9 cellular contexts compared by ENCODE assay signal in the genomic region with DNA sequence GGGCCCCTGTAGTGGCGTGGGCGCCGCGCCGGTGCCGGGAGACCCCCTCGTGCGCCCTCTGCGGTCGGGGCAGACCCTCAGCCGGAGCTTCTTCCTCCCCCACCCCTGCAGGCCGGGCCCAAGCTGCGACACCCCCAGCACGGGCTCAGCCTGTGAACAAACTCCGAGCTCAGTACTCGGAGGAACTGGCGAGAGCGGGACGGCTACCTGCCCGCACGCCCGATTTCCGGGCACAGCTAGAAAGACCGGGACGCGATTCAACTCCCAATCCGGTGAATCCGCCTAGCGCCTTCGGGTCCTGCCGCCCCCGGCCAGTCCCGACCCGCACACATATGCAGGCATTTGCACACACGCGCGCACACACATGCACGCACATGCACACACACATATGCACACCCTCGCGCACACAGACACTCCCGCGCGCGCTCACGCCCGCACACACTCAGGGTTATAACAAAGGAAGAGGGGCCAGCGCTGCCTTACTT. TPM values are rescaled to one million over a fixed set of nuclear protein-coding genes. Genes with fewer than 3 reads are reported as not detected.
DNase-seq lines count a peak whose midpoint lies in the region; ATAC-seq and TF ChIP-seq lines count a peak whose summit lies in the region.
"Had no signal": no experiment of that assay in that cellular context is flagged by ENCODE, and none has a peak within 500 bp of the region (broad histone marks: within the 10 kb centered on the region; RNA-seq: fewer than 3 reads in every experiment).

No MANE protein-coding gene starts in this region.

- H3K9me3 ChIP-seq in PC-3 (ENCODE audit: low read length) (no peaks in the 10 kb centered on the region; the same call in 1 of the 2 replicates), smooth muscle cell (replicated peaks; ENCODE audit: low read depth) (no peaks in the 10 kb centered on the region), OCI-LY7 (ENCODE audit: low read length) (no peaks in the 10 kb centered on the region)

- under 1% methylated on average over 41 of the region's 47 CpGs for WGBS in smooth muscle cell (ENCODE audit: low lambda C conversion rate)

- no peaks in the 10 kb centered on the region for H3K36me3 Mint-ChIP-seq in activated CD4-positive, alpha-beta T cell treated with anti-CD3 and anti-CD28 coated beads for 36 hours (ENCODE audit: low read depth)
- H3K36me3 Mint-ChIP-seq in glutamatergic neuron (ENCODE audit: unreplicated experiment): no peaks in the 10 kb centered on the region
- H3K36me3 Mint-ChIP-seq: CD14-positive monocyte had no signal

- CTCF ChIA-PET in activated CD4-positive, alpha-beta T cell treated with anti-CD3 and anti-CD28 coated beads for 36 hours (lab: Charles Lee): interaction anchor here (0.7 to 2.6 kb wide), 6 partner anchors 15 to 140 kb away, joined by 3 to 13 read pairs (median 3); no protein-coding TSS in a partner anchor
- CTCF ChIA-PET in PC-3 (lab: Charles Lee): no interaction called here
- CTCF ChIA-PET in OCI-LY7 (lab: Charles Lee; ENCODE audit: unreplicated experiment): no interaction called here

- H3K27me3 Mint-ChIP-seq in activated CD4-positive, alpha-beta T cell treated with anti-CD3 and anti-CD28 coated beads for 36 hours: peaks cover 64% of the 10 kb centered on the region
- H3K27me3 Mint-ChIP-seq in glutamatergic neuron (ENCODE audit: unreplicated experiment): peaks cover 13% of the 10 kb centered on the region

- H3K79me2 ChIP-seq in PC-3 (ENCODE audit: low read length) (no peaks in the 10 kb centered on the region), smooth muscle cell (ENCODE audit: low read depth) (no peaks in the 10 kb centered on the region), OCI-LY7 (ENCODE audit: insufficient read depth, low read depth, low read length) (no peaks in the 10 kb centered on the region)

- peak overlapping the region; percentile 53 for H3K4me3 Mint-ChIP-seq in activated CD4-positive, alpha-beta T cell treated with anti-CD3 and anti-CD28 coated beads for 36 hours
- H3K4me3 Mint-ChIP-seq in glutamatergic neuron (ENCODE audit: unreplicated experiment): peak overlapping the region; percentile 95

- H3K4me2 ChIP-seq in PC-3 (ENCODE audit: low read length): peak overlapping the region; percentile 81
- H3K4me2 ChIP-seq in smooth muscle cell: peak overlapping the region; percentile 81
- no peak overlapping the region for H3K4me2 ChIP-seq in OCI-LY7 (ENCODE audit: low read length)

- ATAC-seq in activated CD4-positive, alpha-beta T cell treated with anti-CD3 and anti-CD28 coated beads for 36 hours: no peak
- ATAC-seq in PC-3: no peak

- peaks cover 79% of the 10 kb centered on the region for H3K27me3 ChIP-seq in PC-3 (ENCODE audit: low read length)
- peaks cover 80% of the 10 kb centered on the region for H3K27me3 ChIP-seq in smooth muscle cell (ENCODE audit: low read depth)

- DNase-seq in activated CD4-positive, alpha-beta T cell treated with anti-CD3 and anti-CD28 coated beads for 36 hours: no peak
- DNase-seq in activated CD4-positive, alpha-beta T cell treated with anti-CD3 and anti-CD28 coated beads, Interleukin-2, amount 50 U/mL, for 1 hour: no peak
- DNase-seq in PC-3 (no peak), glutamatergic neuron (peak; percentile 39), smooth muscle cell (lab: John Stamatoyannopoulos, UW; ENCODE audit: unreplicated experiment) (no peak), OCI-LY7 (ENCODE audit: low spot score) (no peak), SKM-1 (lab: John Stamatoyannopoulos, UW; ENCODE audit: unreplicated experiment) (no peak), SK-N-DZ (ENCODE audit: low spot score) (no peak)

- H3K9me2 ChIP-seq in PC-3 (replicated peaks; ENCODE audit: low read length): no peaks in the 10 kb centered on the region
- H3K9me2 ChIP-seq in OCI-LY7 (ENCODE audit: insufficient read depth, low read length): no peaks in the 10 kb centered on the region

- H3K27ac Mint-ChIP-seq in activated CD4-positive, alpha-beta T cell treated with anti-CD3 and anti-CD28 coated beads for 36 hours: no peak overlapping the region
- H3K27ac Mint-ChIP-seq in glutamatergic neuron (ENCODE audit: unreplicated experiment): peak overlapping the region; percentile 75
- H3K27ac Mint-ChIP-seq: CD14-positive monocyte had no signal

- H4K20me1 ChIP-seq in PC-3 (ENCODE audit: low read length): no peaks in the 10 kb centered on the region
- H4K20me1 ChIP-seq in smooth muscle cell (ENCODE audit: low read depth): no peaks in the 10 kb centered on the region
- H4K20me1 ChIP-seq in OCI-LY7 (ENCODE audit: insufficient read depth, low read length): no peaks in the 10 kb centered on the region

- intact Hi-C loops in activated CD4-positive, alpha-beta T cell treated with anti-CD3 and anti-CD28 coated beads for 36 hours (cut with DNase I, micrococcal nuclease): no loop called here
- intact Hi-C loops in PC-3 (cut with micrococcal nuclease): no loop called here
- intact Hi-C loops in OCI-LY7 (cut with micrococcal nuclease; ENCODE audit: unreplicated experiment): no loop called here

- no peak overlapping the region for H3K27ac ChIP-seq in PC-3 (ENCODE audit: low read length)
- no peak overlapping the region for H3K27ac ChIP-seq in smooth muscle cell (ENCODE audit: low read depth)
- no peak overlapping the region for H3K27ac ChIP-seq in OCI-LY7 (ENCODE audit: low read depth, low read length, poor library complexity, severe bottlenecking)

- H3K4me1 ChIP-seq in PC-3 (ENCODE audit: insufficient read depth, low read length) (peaks cover under 1% of the 10 kb centered on the region; the same call in 1 of the 2 replicates), smooth muscle cell (ENCODE audit: low read depth) (peaks cover 25% of the 10 kb centered on the region), OCI-LY7 (ENCODE audit: insufficient read depth, low read length, poor library complexity, severe bottlenecking) (no peaks in the 10 kb centered on the region)

- H3K4me1 Mint-ChIP-seq in activated CD4-positive, alpha-beta T cell treated with anti-CD3 and anti-CD28 coated beads for 36 hours: peaks cover 9% of the 10 kb centered on the region
- peaks cover 4% of the 10 kb centered on the region for H3K4me1 Mint-ChIP-seq in glutamatergic neuron (ENCODE audit: low read depth, unreplicated experiment)

- no TSS peak for BruUV-seq in PC-3 (replicated peaks; lab: Mats Ljungman, UMichigan)
- no TSS peak for BruUV-seq in OCI-LY7 (replicated peaks; lab: Mats Ljungman, UMichigan)

- POLR2A ChIA-PET in activated CD4-positive, alpha-beta T cell treated with anti-CD3 and anti-CD28 coated beads for 36 hours (lab: Charles Lee): interaction anchor here (0.6 to 0.7 kb wide), 2 partner anchors 152 to 223 kb away, joined by 3 read pairs; no protein-coding TSS in a partner anchor
- POLR2A ChIA-PET in PC-3 (lab: Charles Lee; ENCODE audit: unreplicated experiment) (no interaction called here), OCI-LY7 (lab: Charles Lee) (no interaction called here)

- no peak overlapping the region for H3K9ac ChIP-seq in PC-3 (ENCODE audit: low read length)
- H3K9ac ChIP-seq in smooth muscle cell (ENCODE audit: low read depth): no peak overlapping the region

- H3F3A ChIP-seq in PC-3 (ENCODE audit: low read length, unreplicated experiment) (no peaks in the 10 kb centered on the region), smooth muscle cell (ENCODE audit: low read depth) (no peaks in the 10 kb centered on the region)

- H3K36me3 ChIP-seq in PC-3 (ENCODE audit: low read depth, low read length) (no peaks in the 10 kb centered on the region), smooth muscle cell (ENCODE audit: low read depth) (no peaks in the 10 kb centered on the region), OCI-LY7 (ENCODE audit: insufficient read depth, low read length) (no peaks in the 10 kb centered on the region)

- H3K9me3 Mint-ChIP-seq in activated CD4-positive, alpha-beta T cell treated with anti-CD3 and anti-CD28 coated beads for 36 hours (ENCODE audit: low read depth): no peaks in the 10 kb centered on the region
- H3K9me3 Mint-ChIP-seq in glutamatergic neuron (ENCODE audit: unreplicated experiment): peaks cover 13% of the 10 kb centered on the region

- H3K4me3 ChIP-seq in PC-3 (ENCODE audit: low read length) (peak overlapping the region; percentile 59), smooth muscle cell (peak overlapping the region; percentile 31), OCI-LY7 (ENCODE audit: low read depth, low read length, poor library complexity, severe bottlenecking) (no peak overlapping the region)

- H2AFZ ChIP-seq in PC-3 (ENCODE audit: low read length) (peak overlapping the region; percentile 75), smooth muscle cell (ENCODE audit: low read depth) (no peak overlapping the region), OCI-LY7 (ENCODE audit: low read length) (no peak overlapping the region)

- TF ChIP-seq CTCF in PC-3 (conservative IDR thresholded peaks at IDR 0.05; ENCODE audit: low read depth, low read length): no peak
- no peak for TF ChIP-seq CTCF in glutamatergic neuron (IDR thresholded peaks at IDR 0.05; ENCODE audit: partially characterized antibody, unreplicated experiment)
- no peak for TF ChIP-seq CTCF in smooth muscle cell (IDR thresholded peaks at IDR 0.05; ENCODE audit: borderline replicate concordance, insufficient read depth, poor library complexity, severe bottlenecking)
- no peak for TF ChIP-seq CTCF in OCI-LY7 (conservative IDR thresholded peaks at IDR 0.05; ENCODE audit: low read length)

RNA-seq across cellular contexts. Expression of gene BLACAT1, which starts 0.6 kb away (rescaled TPM):
- total RNA-seq in activated CD4-positive, alpha-beta T cell treated with anti-CD3 and anti-CD28 coated beads for 36 hours: under 1 TPM; 0.25 to 0.32 TPM
- total RNA-seq in PC-3 (2014; rRNA removed) (1.5 and 1.6 TPM in 2 replicates), glutamatergic neuron (ENCODE audit: unreplicated experiment) (1.1 TPM), smooth muscle cell (1.3 and 3.9 TPM in 2 replicates), OCI-LY7 (2022) (0.29 and 0.48 TPM in 2 replicates)
- polyA plus RNA-seq in smooth muscle cell: 0.72 and 2.8 TPM in 2 replicates
- 0.19 TPM in 1 of 2 replicates, not detected in the other for total RNA-seq in OCI-LY7 (2014; rRNA removed; shearing (Covaris generic))
- polyA plus RNA-seq in SK-N-DZ (2014; cell fraction: cytosol; rRNA removed): 0.06 and 0.24 TPM in 2 replicates
- polyA plus RNA-seq in SK-N-DZ (2014; cell fraction: nucleus; rRNA removed): not detected in 2 replicates
- polyA plus RNA-seq: CD14-positive monocyte had no signal

RNA-seq across cellular contexts. Expression of gene LEMD1, which starts 34.6 kb away (rescaled TPM):
- under 1 TPM; 0.66 to 0.79 TPM for total RNA-seq in activated CD4-positive, alpha-beta T cell treated with anti-CD3 and anti-CD28 coated beads for 36 hours
- total RNA-seq in PC-3 (2014; rRNA removed): 4.0 TPM in 1 of 2 replicates, not detected in the other
- 2.0 TPM for total RNA-seq in glutamatergic neuron (ENCODE audit: unreplicated experiment)
- 1.3 and 5.8 TPM in 2 replicates for total RNA-seq in smooth muscle cell
- polyA plus RNA-seq in smooth muscle cell: 8.0 and 15.0 TPM in 2 replicates
- total RNA-seq in OCI-LY7 (2014; rRNA removed; shearing (Covaris generic)): 0.44 and 0.57 TPM in 2 replicates
- 0.63 TPM in 1 of 2 replicates, not detected in the other for total RNA-seq in OCI-LY7 (2022)
- not detected in 2 replicates for polyA plus RNA-seq in SK-N-DZ (2014; cell fraction: cytosol; rRNA removed)
- polyA plus RNA-seq in SK-N-DZ (2014; cell fraction: nucleus; rRNA removed): not detected in 2 replicates
- polyA plus RNA-seq: CD14-positive monocyte had no signal

RNA-seq across cellular contexts. Expression of gene CDK18, which starts 48.0 kb away (rescaled TPM):
- 1 to 10 TPM; 4.9 to 5.9 TPM for total RNA-seq in activated CD4-positive, alpha-beta T cell treated with anti-CD3 and anti-CD28 coated beads for 36 hours
- total RNA-seq in PC-3 (2014; rRNA removed) (13.2 and 16.4 TPM in 2 replicates), glutamatergic neuron (ENCODE audit: unreplicated experiment) (1.7 TPM), smooth muscle cell (3.5 and 6.1 TPM in 2 replicates), OCI-LY7 (2022) (21.2 and 24.1 TPM in 2 replicates)
- polyA plus RNA-seq in smooth muscle cell: 6.1 and 10.0 TPM in 2 replicates
- 10.1 and 10.9 TPM in 2 replicates for total RNA-seq in OCI-LY7 (2014; rRNA removed; shearing (Covaris generic))
- 0.47 and 0.77 TPM in 2 replicates for polyA plus RNA-seq in SK-N-DZ (2014; cell fraction: cytosol; rRNA removed)
- polyA plus RNA-seq in SK-N-DZ (2014; cell fraction: nucleus; rRNA removed): 0.18 and 1.0 TPM in 2 replicates
